ENCODE assay signal across 1 cellular context in genomic region chr10:61937631-61938284, GRCh38.
A peak's percentile ranks its signal among the peaks of the same experiment; 100 is the strongest.
TF ChIP-seq lines count a peak whose summit lies in the region.

No MANE protein-coding gene starts in this region.

TF ChIP-seq in GM12878, 131 proteins besides CTCF, POLR2A, EP300 and RAD21 (continued from another document):
- no peak for TF ChIP-seq ZNF592 (IDR thresholded peaks at IDR 0.05)
- TF ChIP-seq HDAC2 (IDR thresholded peaks at IDR 0.05) = no peak
- TF ChIP-seq USF2 (IDR thresholded peaks at IDR 0.05; ENCODE audit: borderline replicate concordance, low read depth, low read length) = no peak
- no peak for TF ChIP-seq PBX3 (IDR thresholded peaks at IDR 0.05; ENCODE audit: insufficient replicate concordance, low read depth, low read length)
- no peak for TF ChIP-seq POU2F2 (IDR thresholded peaks at IDR 0.05; ENCODE audit: borderline replicate concordance, low read depth, low read length)
- no peak for TF ChIP-seq REST (IDR thresholded peaks at IDR 0.05; ENCODE audit: low read depth, low read length)
- TF ChIP-seq ZNF687 (IDR thresholded peaks at IDR 0.05) = 0 out of 2 replicates have a peak, but pooled peaks have one; percentile 5
- no peak for TF ChIP-seq RBBP5 (conservative IDR thresholded peaks at IDR 0.05)
- no peak for TF ChIP-seq TCF3 (IDR thresholded peaks at IDR 0.05; ENCODE audit: borderline replicate concordance, insufficient read depth, low read depth, low read length)
- TF ChIP-seq ATF7 (IDR thresholded peaks at IDR 0.05; ENCODE audit: low read depth) = peak; percentile 53; the same call in 1 of the 2 replicates
- no peak for TF ChIP-seq JUNB (IDR thresholded peaks at IDR 0.05)
